In genomic region chr20:36841030-36841429, GRCh38 we compare ENCODE assay signal across 12 cellular contexts. TPM values are rescaled to one million over a fixed set of nuclear protein-coding genes. Genes with fewer than 3 reads are reported as not detected.
DNase-seq lines count a peak whose midpoint lies in the region; FAIRE-seq and TF ChIP-seq lines count a peak whose summit lies in the region.
"Not testable (repeated sequence)": the region's sequence is repeated elsewhere in the genome, so short reads cannot be mapped to it uniquely, and the experiment has no call there.
"Had no signal": no experiment of that assay in that cellular context is flagged by ENCODE, and none has a peak within 500 bp of the region (broad histone marks: within the 10 kb centered on the region; RNA-seq: fewer than 3 reads in every experiment).

No MANE protein-coding gene starts in this region.

- H3K27me3 ChIP-seq in BLaER1; dorsolateral prefrontal cortex; layer of hippocampus (ENCODE audit: control insufficient read depth, insufficient read depth, low read length); osteoblast (ENCODE audit: insufficient read depth, low read length); suprapubic skin: not testable (repeated sequence)

- peak overlapping the region; percentile 88 for H3K4me2 ChIP-seq in BLaER1
- H3K4me2 ChIP-seq in osteoblast (ENCODE audit: insufficient read depth, low read length): not testable (repeated sequence)

- H3K27ac ChIP-seq in BLaER1: peak overlapping the region; percentile 99
- H3K27ac ChIP-seq in dorsolateral prefrontal cortex: peak overlapping the region in 47 of 59 donors; percentile 12 to 97 (median 87)
- peak overlapping the region; percentile 16 for H3K27ac ChIP-seq in layer of hippocampus (ENCODE audit: low read depth, low read length)
- peak overlapping the region; percentile 37 for H3K27ac ChIP-seq in osteoblast (ENCODE audit: low read depth, low read length)
- peak overlapping the region; percentile 75 for H3K27ac ChIP-seq in suprapubic skin

- TF ChIP-seq EP300 in suprapubic skin (IDR thresholded peaks at IDR 0.05): not testable (repeated sequence)

- 95% methylated on average over 9 of the region's 9 CpGs for WGBS in suprapubic skin

- not testable (repeated sequence) for H3K27me3 Mint-ChIP-seq in T-helper 2 cell treated with Interferon-gamma antibody and Interleukin-4, amounts not matched to agents 5 μg/mL and 100 μg/mL, for 36 hours (ENCODE audit: low read depth); activated naive CD4-positive, alpha-beta T cell treated with anti-CD3 and anti-CD28 coated beads for 36 hours (ENCODE audit: low read depth)

- not testable (repeated sequence) for H3K36me3 Mint-ChIP-seq in T-helper 2 cell treated with Interferon-gamma antibody and Interleukin-4, amounts not matched to agents 5 μg/mL and 100 μg/mL, for 36 hours (ENCODE audit: low read depth); activated naive CD4-positive, alpha-beta T cell treated with anti-CD3 and anti-CD28 coated beads for 36 hours (ENCODE audit: low read depth)

- peak; percentile 31 for FAIRE-seq in HTR-8/SVneo (lab: Jason Lieb, UNC)

- not testable (repeated sequence) for TF ChIP-seq CTCF in dorsolateral prefrontal cortex (IDR thresholded peaks at IDR 0.05 in 54 of 56, conservative IDR thresholded peaks at IDR 0.05 in 2 of 56; ENCODE audit: low read depth in 1 of 56, partially characterized antibody in 56 of 56); osteoblast (IDR thresholded peaks at IDR 0.05; ENCODE audit: extremely low read depth, low read depth, low read length); suprapubic skin (IDR thresholded peaks at IDR 0.05)

- H3K4me1 ChIP-seq in BLaER1 (peaks cover 100% of the 10 kb centered on the region), osteoblast (ENCODE audit: insufficient read depth, low read length) (peaks cover 22% of the 10 kb centered on the region), suprapubic skin (peaks cover 46% of the 10 kb centered on the region)

- H3K9me3 Mint-ChIP-seq in T-helper 2 cell treated with Interferon-gamma antibody and Interleukin-4, amounts not matched to agents 5 μg/mL and 100 μg/mL, for 36 hours; activated naive CD4-positive, alpha-beta T cell treated with anti-CD3 and anti-CD28 coated beads for 36 hours: not testable (repeated sequence)

- not testable (repeated sequence) for DNase-seq in HTR-8/SVneo (ENCODE audit: insufficient read length, low spot score); T-helper 2 cell treated with Interferon-gamma antibody and Interleukin-4, amounts not matched to agents 5 μg/mL and 100 μg/mL, for 36 hours (ENCODE audit: low spot score); activated naive CD4-positive, alpha-beta T cell treated with anti-CD3 and anti-CD28 coated beads for 36 hours; dorsolateral prefrontal cortex; osteoblast (ENCODE audit: insufficient read length, low spot score, missing footprints); suprapubic skin (ENCODE audit: low spot score in 2 of 2)

- H3K4me3 Mint-ChIP-seq in T-helper 2 cell treated with Interferon-gamma antibody and Interleukin-4, amounts not matched to agents 5 μg/mL and 100 μg/mL, for 36 hours; activated naive CD4-positive, alpha-beta T cell treated with anti-CD3 and anti-CD28 coated beads for 36 hours: not testable (repeated sequence)

- H3K9me3 ChIP-seq in BLaER1; osteoblast (ENCODE audit: low read depth, low read length); suprapubic skin: not testable (repeated sequence)

- H3K79me2 ChIP-seq in osteoblast (ENCODE audit: insufficient read depth, low read length): peaks cover 62% of the 10 kb centered on the region

- not testable (repeated sequence) for H2AFZ ChIP-seq in osteoblast (ENCODE audit: low read length)

- H3K4me3 ChIP-seq in BLaER1; dorsolateral prefrontal cortex; osteoblast (ENCODE audit: insufficient read depth, low read length); suprapubic skin: not testable (repeated sequence)

- CTCF ChIA-PET in activated naive CD4-positive, alpha-beta T cell treated with anti-CD3 and anti-CD28 coated beads for 36 hours (lab: Charles Lee): interaction anchor here (1.1 to 1.8 kb wide), 2 partner anchors 15 to 81 kb away, joined by 3 read pairs; no protein-coding TSS in a partner anchor

- not testable (repeated sequence) for H4K20me1 ChIP-seq in BLaER1; osteoblast (ENCODE audit: insufficient read depth, low read length)

- H3K27ac Mint-ChIP-seq in T-helper 2 cell treated with Interferon-gamma antibody and Interleukin-4, amounts not matched to agents 5 μg/mL and 100 μg/mL, for 36 hours: peak overlapping the region; percentile 92
- peak overlapping the region; percentile 71 for H3K27ac Mint-ChIP-seq in activated naive CD4-positive, alpha-beta T cell treated with anti-CD3 and anti-CD28 coated beads for 36 hours

- peaks cover 23% of the 10 kb centered on the region for H3K4me1 Mint-ChIP-seq in T-helper 2 cell treated with Interferon-gamma antibody and Interleukin-4, amounts not matched to agents 5 μg/mL and 100 μg/mL, for 36 hours (ENCODE audit: low read depth)
- H3K4me1 Mint-ChIP-seq in activated naive CD4-positive, alpha-beta T cell treated with anti-CD3 and anti-CD28 coated beads for 36 hours (ENCODE audit: low read depth): peaks cover 25% of the 10 kb centered on the region

- H3K9ac ChIP-seq in BLaER1: not testable (repeated sequence)

- intact Hi-C loops in activated naive CD4-positive, alpha-beta T cell treated with anti-CD3 and anti-CD28 coated beads for 36 hours (cut with micrococcal nuclease); dorsolateral prefrontal cortex (cut with DNase I): not testable (repeated sequence)

- TF ChIP-seq POLR2A in suprapubic skin (IDR thresholded peaks at IDR 0.05): not testable (repeated sequence)

- H3K36me3 ChIP-seq in BLaER1 (peaks cover 23% of the 10 kb centered on the region), osteoblast (ENCODE audit: insufficient read depth, low read length) (peaks cover 13% of the 10 kb centered on the region), suprapubic skin (peaks cover 10% of the 10 kb centered on the region)

RNA-seq across cellular contexts. Expression of gene TLDC2, which starts 34.9 kb away (rescaled TPM):
- not detected for total RNA-seq in activated naive CD4-positive, alpha-beta T cell treated with anti-CD3 and anti-CD28 coated beads for 36 hours
- under 1 TPM in 4 of 120 experiments, not detected in 116; 0.32 to 0.57 (median 0.38) TPM for total RNA-seq in dorsolateral prefrontal cortex
- not detected in 2 replicates for total RNA-seq in osteoblast
- total RNA-seq in suprapubic skin: not detected
- total RNA-seq: A172, astrocyte, heart left ventricle, right cardiac atrium had no signal

Comparison
In these comparisons a context has a peak if more than half of its experiments do, and no peak if none do; other contexts are left out.
1. H3K27ac ChIP-seq: peak in every context shown above with its lines; median percentile 99 in BLaER1; 87 in dorsolateral prefrontal cortex; 75 in suprapubic skin; 37 in osteoblast; 16 in layer of hippocampus.